Comparison of ENCODE assay signal across 8 cellular contexts in genomic region chr16:4327782-4328579, GRCh38. TPM values are rescaled to one million over a fixed set of nuclear protein-coding genes. Genes with fewer than 3 reads are reported as not detected.
DNase-seq lines count a peak whose midpoint lies in the region; ATAC-seq and TF ChIP-seq lines count a peak whose summit lies in the region.

No MANE protein-coding gene starts in this region.

- H3K4me1 ChIP-seq in BLaER1: peaks cover 74% of the 10 kb centered on the region
- peaks cover 33 to 39% of the 10 kb centered on the region in 2 donors for H3K4me1 ChIP-seq in gastrocnemius medialis

- in situ Hi-C loops in gastrocnemius medialis (cut with MboI; ENCODE audit: low sequenced_read_pairs in 4 of 4): loop anchor here in 1 of 4 donors (25.0 kb wide), 1 partner anchor 141 kb away; no protein-coding TSS in a partner anchor

- peaks cover 71% of the 10 kb centered on the region for H4K20me1 ChIP-seq in BLaER1

- TF ChIP-seq CTCF in gastrocnemius medialis (IDR thresholded peaks at IDR 0.05 in 4 of 5, conservative IDR thresholded peaks at IDR 0.05 in 1 of 5): peak; percentile 36 to 65 (median 51)

- H3K27ac ChIP-seq in BLaER1: peak overlapping the region; percentile 90
- peak overlapping the region; percentile 68 to 74 (median 72) for H3K27ac ChIP-seq in gastrocnemius medialis

- intact Hi-C loops in gastrocnemius medialis (cut with DNase I; ENCODE audit: low total_unique reads): loop anchor here (5.0 kb wide), 1 partner anchor 56 kb away; the partner anchor contains the start of gene TFAP4

- H3K9me3 ChIP-seq in BLaER1 (no peaks in the 10 kb centered on the region), gastrocnemius medialis (no peaks in the 10 kb centered on the region)

- peak overlapping the region; percentile 98 for H3K4me2 ChIP-seq in BLaER1

- no peaks in the 10 kb centered on the region for H3K27me3 ChIP-seq in BLaER1
- H3K27me3 ChIP-seq in gastrocnemius medialis: no peaks in the 10 kb centered on the region

- peak in 56 of 76 experiments; percentile 11 to 72 (median 42) for DNase-seq in HUDEP-2 (lab: John Stamatoyannopoulos, UW; ENCODE audit: unreplicated experiment in 76 of 76)
- peak; percentile 79 for DNase-seq in UCSD-AML1 (lab: John Stamatoyannopoulos, UW; ENCODE audit: unreplicated experiment)
- peak; percentile 37 to 64 for DNase-seq in cerebellar nuclear complex (lab: John Stamatoyannopoulos, UW)
- DNase-seq in iPS-NIHi7 (ENCODE audit: extremely low spot score): peak; percentile 93
- DNase-seq in gastrocnemius medialis: peak; percentile 40 to 52
- DNase-seq in NCI-H2081 (lab: John Stamatoyannopoulos, UW): no peak
- no peak for DNase-seq in middle frontal gyrus (ENCODE audit: extremely low spot score, low spot score)

- no peak for TF ChIP-seq POLR2A in gastrocnemius medialis (IDR thresholded peaks at IDR 0.05)

- peak overlapping the region; percentile 78 for H3K9ac ChIP-seq in BLaER1

- ATAC-seq in gastrocnemius medialis: peak; percentile 37 to 62

- peak overlapping the region; percentile 70 for H3K4me3 ChIP-seq in BLaER1
- peak overlapping the region; percentile 49 to 59 (median 56) for H3K4me3 ChIP-seq in gastrocnemius medialis

- H3K36me3 ChIP-seq in BLaER1 (peaks cover 14% of the 10 kb centered on the region), gastrocnemius medialis (no peaks in the 10 kb centered on the region)

RNA-seq across cellular contexts. Expression of gene GLIS2, which starts 12.1 kb away (rescaled TPM):
- under 1 TPM in 3 of 4 donors, not detected in 1; 0.81 to 0.95 (median 0.95) TPM for total RNA-seq in gastrocnemius medialis

RNA-seq across cellular contexts. Expression of gene PAM16, which starts 23.1 kb away (rescaled TPM):
- total RNA-seq in gastrocnemius medialis: 100 to 1,000 TPM; 112 to 174 (median 132) TPM

RNA-seq across cellular contexts. Expression of gene VASN, which starts 43.7 kb away (rescaled TPM):
- total RNA-seq in gastrocnemius medialis: 10 to 100 TPM in 1 of 4 donors, 1 to 10 TPM in 3; 2.4 to 12.8 (median 3.7) TPM

RNA-seq across cellular contexts. Expression of gene TFAP4, which starts 55.2 kb away (rescaled TPM):
- 1 to 10 TPM; 3.2 to 5.0 (median 4.1) TPM for total RNA-seq in gastrocnemius medialis

Comparison
In these comparisons a context has a peak if more than half of its experiments do, and no peak if none do; other contexts are left out.
1. DNase-seq: peak in HUDEP-2 (56 of 76), UCSD-AML1 (single experiment), cerebellar nuclear complex (2 of 2), iPS-NIHi7 (single experiment) and gastrocnemius medialis (2 of 2); none in NCI-H2081 (0 of 2) and middle frontal gyrus (single experiment).